22 cellular contexts compared by ENCODE assay signal in genomic region chr10:122248356-122249302, GRCh38. TPM values are rescaled to one million over a fixed set of nuclear protein-coding genes. Genes with fewer than 3 reads are reported as not detected.
DNase-seq lines count a peak whose midpoint lies in the region; ATAC-seq and TF ChIP-seq lines count a peak whose summit lies in the region.
"Had no signal": no experiment of that assay in that cellular context is flagged by ENCODE, and none has a peak within 500 bp of the region (broad histone marks: within the 10 kb centered on the region; RNA-seq: fewer than 3 reads in every experiment).

No MANE protein-coding gene starts in this region.

- ATAC-seq in Right ventricle myocardium superior (ENCODE audit: poor library complexity) (no peak), gastroesophageal sphincter (no peak), GM18519 (IDR thresholded peaks at IDR 0.05; ENCODE audit: low FRiP score, unreplicated experiment) (no peak)
- ATAC-seq: K562 had no signal

- H3K27ac Mint-ChIP-seq in endodermal cell (no peak overlapping the region), neural progenitor cell (peak overlapping the region; percentile 61)
- H3K27ac Mint-ChIP-seq: CD4-positive, alpha-beta T cell had no signal

- H3K27me3 ChIP-seq in right atrium auricular region (no peaks in the 10 kb centered on the region), endodermal cell (ENCODE audit: control insufficient read depth, insufficient read depth, low read length, poor library complexity, severe bottlenecking) (no peaks in the 10 kb centered on the region), neural progenitor cell (no peaks in the 10 kb centered on the region), sigmoid colon (no peaks in the 10 kb centered on the region), gastroesophageal sphincter (no peaks in the 10 kb centered on the region)

- no peaks in the 10 kb centered on the region for H3K9me3 Mint-ChIP-seq in endodermal cell
- H3K9me3 Mint-ChIP-seq in neural progenitor cell, result no peaks in the 10 kb centered on the region
- H3K9me3 Mint-ChIP-seq: CD4-positive, alpha-beta T cell had no signal

- TF ChIP-seq CTCF in right atrium auricular region (IDR thresholded peaks at IDR 0.05) (no peak), endodermal cell (conservative IDR thresholded peaks at IDR 0.05) (no peak), neural progenitor cell (IDR thresholded peaks at IDR 0.05) (no peak), sigmoid colon (IDR thresholded peaks at IDR 0.05) (no peak), gastroesophageal sphincter (IDR thresholded peaks at IDR 0.05) (no peak)

- no peak overlapping the region for H2AFZ ChIP-seq in neural progenitor cell (replicated peaks)
- H2AFZ ChIP-seq: GM23248 had no signal

- peaks cover 0 to 23% of the 10 kb centered on the region in 2 donors for H3K4me1 ChIP-seq in right atrium auricular region
- H3K4me1 ChIP-seq in endodermal cell (ENCODE audit: control insufficient read depth, insufficient read depth, low read length), result no peaks in the 10 kb centered on the region
- no peaks in the 10 kb centered on the region for H3K4me1 ChIP-seq in neural progenitor cell
- peaks cover 0 to 12% (median 9%) of the 10 kb centered on the region in 4 donors for H3K4me1 ChIP-seq in sigmoid colon
- peaks cover 0 to 22% (median 3%) of the 10 kb centered on the region in 3 donors for H3K4me1 ChIP-seq in gastroesophageal sphincter

- H3K36me3 Mint-ChIP-seq in endodermal cell (ENCODE audit: low read depth) (peaks cover 42% of the 10 kb centered on the region), neural progenitor cell (peaks cover 28% of the 10 kb centered on the region)

- H3K27ac ChIP-seq in right atrium auricular region (peak overlapping the region; percentile 48 to 82), endodermal cell (ENCODE audit: low read depth, low read length) (no peak overlapping the region), neural progenitor cell (no peak overlapping the region), sigmoid colon (no peak overlapping the region), gastroesophageal sphincter (no peak overlapping the region)
- H3K27ac ChIP-seq: C4-2B, GM23248 had no signal

- intact Hi-C loops in Right ventricle myocardium superior (cut with DNase I) (no loop called here), sigmoid colon (cut with DNase I) (no loop called here)

- H3K4me3 Mint-ChIP-seq in endodermal cell (no peak overlapping the region), neural progenitor cell (peak overlapping the region; percentile 24)
- H3K4me3 Mint-ChIP-seq: CD4-positive, alpha-beta T cell had no signal

- no peak overlapping the region for H3K9ac ChIP-seq in endodermal cell (ENCODE audit: extremely low read depth, low read length, poor library complexity, severe bottlenecking)
- no peak overlapping the region for H3K9ac ChIP-seq in neural progenitor cell
- H3K9ac ChIP-seq: GM23248 had no signal

- H3K36me3 ChIP-seq in right atrium auricular region (peaks cover 78% of the 10 kb centered on the region), endodermal cell (ENCODE audit: control insufficient read depth, insufficient read depth, low read length) (peaks cover 32% of the 10 kb centered on the region), neural progenitor cell (no peaks in the 10 kb centered on the region), sigmoid colon (peaks cover 13 to 74% (median 24%) of the 10 kb centered on the region in 4 donors), gastroesophageal sphincter (peaks cover 0 to 91% of the 10 kb centered on the region in 2 donors)

- 93 to 94% methylated on average over 18 to 25 of the region's 25 CpGs for WGBS in endodermal cell (ENCODE audit: insufficient coverage in 1 of 2, insufficient read length in 1 of 2), 2 experiments
- 89 to 92% methylated on average over 25 of the region's 25 CpGs for WGBS in sigmoid colon, 2 donors
- WGBS in gastroesophageal sphincter (ENCODE audit: low coverage in 1 of 2), 2 donors, result 96% methylated on average over 13 of the region's 25 CpGs; no CpG with 5 or more reads in 1 of the 2 donors

- TF ChIP-seq POLR2A in sigmoid colon (IDR thresholded peaks at IDR 0.05) (no peak), gastroesophageal sphincter (IDR thresholded peaks at IDR 0.05) (no peak)

- DNase-seq in right atrium auricular region (ENCODE audit: low spot score) (no peak), Right ventricle myocardium superior (no peak), endodermal cell (peak; percentile 31), neural progenitor cell (ENCODE audit: low spot score) (no peak), sigmoid colon (peak; percentile 54), NCI-H526 treated with DMSO at 0.1 percent for 48 hours (lab: John Stamatoyannopoulos, UW) (no peak)
- DNase-seq: ACHN; AML-193; CD4-positive, alpha-beta T cell; DMS153; DMS79; GDM1; GM23248; HCEC 1CT; IMR-90 had no signal

- H4K20me1 ChIP-seq in neural progenitor cell (ENCODE audit: low read depth), result no peaks in the 10 kb centered on the region

- no peak overlapping the region for H3K4me2 ChIP-seq in neural progenitor cell

- H3K4me1 Mint-ChIP-seq in endodermal cell (peaks cover 14% of the 10 kb centered on the region), neural progenitor cell (peaks cover 8% of the 10 kb centered on the region)

- H3K27me3 Mint-ChIP-seq in endodermal cell (ENCODE audit: insufficient read depth) (no peaks in the 10 kb centered on the region), neural progenitor cell (ENCODE audit: insufficient read depth, low read depth) (peaks cover 9% of the 10 kb centered on the region)
- H3K27me3 Mint-ChIP-seq: CD4-positive, alpha-beta T cell had no signal

- H3K9me3 ChIP-seq in right atrium auricular region (no peaks in the 10 kb centered on the region), endodermal cell (ENCODE audit: control insufficient read depth, low read length) (no peaks in the 10 kb centered on the region), neural progenitor cell (ENCODE audit: low read depth) (no peaks in the 10 kb centered on the region), sigmoid colon (no peaks in the 10 kb centered on the region), gastroesophageal sphincter (no peaks in the 10 kb centered on the region)

- H3K79me2 ChIP-seq in neural progenitor cell (ENCODE audit: low read depth), result no peaks in the 10 kb centered on the region

- TF ChIP-seq EP300 in sigmoid colon (IDR thresholded peaks at IDR 0.05), result no peak
- TF ChIP-seq EP300 in gastroesophageal sphincter (IDR thresholded peaks at IDR 0.05), result no peak

- H3F3A ChIP-seq in neural progenitor cell (ENCODE audit: low read depth), result no peaks in the 10 kb centered on the region

- no peak overlapping the region for H3K4me3 ChIP-seq in right atrium auricular region
- no peak overlapping the region for H3K4me3 ChIP-seq in endodermal cell (ENCODE audit: low read length)
- no peak overlapping the region for H3K4me3 ChIP-seq in neural progenitor cell
- H3K4me3 ChIP-seq in sigmoid colon, result no peak overlapping the region
- H3K4me3 ChIP-seq in gastroesophageal sphincter, result no peak overlapping the region
- H3K4me3 ChIP-seq: GM23248, K562 had no signal

RNA-seq across cellular contexts. Expression of gene BTBD16, which starts 22.5 kb away (rescaled TPM):
- total RNA-seq in right atrium auricular region (not detected), Right ventricle myocardium superior (not detected), endodermal cell (not detected), neural progenitor cell (ENCODE audit: low replicate concordance) (not detected in 2 replicates), sigmoid colon (under 1 TPM in 2 of 4 donors, not detected in 2; 0.54 to 0.55 TPM), gastroesophageal sphincter (not detected)
- not detected for polyA plus RNA-seq in endodermal cell (2013, experiment 1 of 2)
- polyA plus RNA-seq in endodermal cell (2013, experiment 2 of 2), result not detected
- under 1 TPM in 1 of 3 donors, not detected in 2; 0.12 TPM for polyA plus RNA-seq in sigmoid colon
- total RNA-seq: CD4-positive, alpha-beta T cell; Daoy; GM23248; H4; IMR-90; K562 had no signal
- polyA plus RNA-seq: BJ, GM23248, IMR-90 had no signal

Comparison
In these comparisons a context has a peak if more than half of its experiments do, and no peak if none do; other contexts are left out.
1. DNase-seq: peak in endodermal cell (single experiment) and sigmoid colon (single experiment); none in right atrium auricular region (single experiment), Right ventricle myocardium superior (single experiment), neural progenitor cell (single experiment) and NCI-H526 treated with DMSO at 0.1 percent for 48 hours (single experiment).
2. H3K27ac ChIP-seq: peak in right atrium auricular region (2 of 2); none in endodermal cell (single experiment), neural progenitor cell (single experiment), sigmoid colon (0 of 4) and gastroesophageal sphincter (0 of 4).